Comparison of ENCODE assay signal across 18 cellular contexts in genomic region chr5:61234019-61234418, GRCh38.
DNase-seq lines count a peak whose midpoint lies in the region; ATAC-seq, FAIRE-seq and TF ChIP-seq lines count a peak whose summit lies in the region.
"Had no signal": no experiment of that assay in that cellular context is flagged by ENCODE, and none has a peak within 500 bp of the region (broad histone marks: within the 10 kb centered on the region; RNA-seq: fewer than 3 reads in every experiment).

No MANE protein-coding gene starts in this region.

- H3K9ac ChIP-seq in astrocyte (ENCODE audit: low read length) (no peak overlapping the region), keratinocyte (ENCODE audit: control insufficient read depth, extremely low read depth, insufficient read depth, low read length) (no peak overlapping the region)

- H3K4me2 ChIP-seq in astrocyte (ENCODE audit: low read length) (no peak overlapping the region), keratinocyte (ENCODE audit: control insufficient read depth, extremely low read depth, insufficient read depth, low read depth, low read length) (no peak overlapping the region)

- TF ChIP-seq CTCF in astrocyte (IDR thresholded peaks at IDR 0.05; ENCODE audit: insufficient read depth, low read depth, low read length) (no peak), keratinocyte (optimal IDR thresholded peaks at IDR 0.05 in 1 of 3, IDR thresholded peaks at IDR 0.05 in 1 of 3, conservative IDR thresholded peaks at IDR 0.05 in 1 of 3; ENCODE audit: extremely low read depth in 1 of 3, insufficient read depth in 2 of 3, low read length in 3 of 3) (no peak), pancreas (IDR thresholded peaks at IDR 0.05) (no peak), GM10266 (IDR thresholded peaks at IDR 0.05; ENCODE audit: control insufficient read depth, insufficient read depth, low read depth, missing control alignments) (no peak)

- no peak overlapping the region for H3K27ac Mint-ChIP-seq in astrocyte (ENCODE audit: unreplicated experiment)
- H3K27ac Mint-ChIP-seq in activated CD4-positive, alpha-beta memory T cell treated with anti-CD3 and anti-CD28 coated beads, Interleukin-2, amount 10 ng/mL, durations not matched to agents 7 days and 5 days = no peak overlapping the region
- H3K27ac Mint-ChIP-seq: CD4-positive, alpha-beta T cell; HFFc6 had no signal

- CTCF ChIA-PET in activated CD4-positive, alpha-beta memory T cell treated with anti-CD3 and anti-CD28 coated beads, Interleukin-2, amount 10 ng/mL, durations not matched to agents 7 days and 5 days (lab: Charles Lee) = no interaction called here

- intact Hi-C loops in pancreas (cut with DNase I) = no loop called here

- peaks cover 6% of the 10 kb centered on the region for H3K9me3 Mint-ChIP-seq in astrocyte (ENCODE audit: unreplicated experiment)
- no peaks in the 10 kb centered on the region for H3K9me3 Mint-ChIP-seq in activated CD4-positive, alpha-beta memory T cell treated with anti-CD3 and anti-CD28 coated beads, Interleukin-2, amount 10 ng/mL, durations not matched to agents 7 days and 5 days
- H3K9me3 Mint-ChIP-seq: CD4-positive, alpha-beta T cell; HFFc6 had no signal

- ATAC-seq in pancreas = peak; percentile 88 to 96 (median 90)
- no peak for ATAC-seq in HG03039 (IDR thresholded peaks at IDR 0.05; ENCODE audit: unreplicated experiment)
- ATAC-seq: HCT116 had no signal

- dilution Hi-C loops in keratinocyte (cut with MboI; ENCODE audit: extremely low pct_ligation_motif_present, low sequenced_read_pairs) = no loop called here

- H3K4me1 ChIP-seq in astrocyte (ENCODE audit: insufficient read depth, low read length) (peaks cover 6% of the 10 kb centered on the region), keratinocyte (ENCODE audit: control insufficient read depth, extremely low read depth, insufficient read depth, low read length) (peaks cover 2% of the 10 kb centered on the region), pancreas (peaks cover 8 to 22% (median 12%) of the 10 kb centered on the region in 3 donors)
- H3K4me1 ChIP-seq: Caco-2 had no signal

- H3K27me3 Mint-ChIP-seq in astrocyte (ENCODE audit: low read depth, unreplicated experiment) = no peaks in the 10 kb centered on the region
- no peaks in the 10 kb centered on the region for H3K27me3 Mint-ChIP-seq in activated CD4-positive, alpha-beta memory T cell treated with anti-CD3 and anti-CD28 coated beads, Interleukin-2, amount 10 ng/mL, durations not matched to agents 7 days and 5 days

- no peak overlapping the region for H3K4me3 ChIP-seq in astrocyte (ENCODE audit: insufficient read depth, low read depth, low read length)
- H3K4me3 ChIP-seq in keratinocyte (ENCODE audit: control insufficient read depth in 2 of 3, extremely low read depth in 1 of 3, insufficient read depth in 2 of 3, low read depth in 1 of 3, low read length in 3 of 3) = no peak overlapping the region
- H3K4me3 ChIP-seq in pancreas = no peak overlapping the region

- H3K79me2 ChIP-seq in astrocyte (ENCODE audit: insufficient read depth, low read length) = no peaks in the 10 kb centered on the region
- no peaks in the 10 kb centered on the region for H3K79me2 ChIP-seq in keratinocyte (ENCODE audit: control insufficient read depth, insufficient read depth, low read length)

- no peak for FAIRE-seq in astrocyte (lab: Jason Lieb, UNC)
- peak; percentile 29 for FAIRE-seq in keratinocyte (lab: Jason Lieb, UNC)
- no peak for FAIRE-seq in pancreas (lab: Jason Lieb, UNC)
- FAIRE-seq: D721Med, GM12892, GM18507 had no signal

- peaks cover 13% of the 10 kb centered on the region for H3K4me1 Mint-ChIP-seq in astrocyte (ENCODE audit: low read depth, unreplicated experiment)
- H3K4me1 Mint-ChIP-seq in activated CD4-positive, alpha-beta memory T cell treated with anti-CD3 and anti-CD28 coated beads, Interleukin-2, amount 10 ng/mL, durations not matched to agents 7 days and 5 days = no peaks in the 10 kb centered on the region

- POLR2A ChIA-PET in activated CD4-positive, alpha-beta memory T cell treated with anti-CD3 and anti-CD28 coated beads, Interleukin-2, amount 10 ng/mL, durations not matched to agents 7 days and 5 days (lab: Charles Lee) = no interaction called here

- no peaks in the 10 kb centered on the region for H3K36me3 Mint-ChIP-seq in astrocyte (ENCODE audit: low read depth, unreplicated experiment)
- H3K36me3 Mint-ChIP-seq in activated CD4-positive, alpha-beta memory T cell treated with anti-CD3 and anti-CD28 coated beads, Interleukin-2, amount 10 ng/mL, durations not matched to agents 7 days and 5 days (ENCODE audit: low read depth) = no peaks in the 10 kb centered on the region

- 27 to 33% methylated on average over 4 of the region's 4 CpGs for WGBS in pancreas, 2 donors

- DNase-seq in astrocyte (ENCODE audit: low read depth) (peak; percentile 46), keratinocyte (ENCODE audit: low read depth, low spot score) (no peak), pancreas (peak in 4 of 6 donors; percentile 80 to 87 (median 84)), GM10266 (ENCODE audit: extremely low spot score) (no peak)
- no peak for DNase-seq in activated CD4-positive, alpha-beta memory T cell treated with anti-CD3 and anti-CD28 coated beads, Interleukin-2, amount 10 ng/mL, durations not matched to agents 7 days and 5 days
- DNase-seq: ACHN; AML-193; Caco-2; CD4-positive, alpha-beta T cell; GOT3; H7; HFFc6 had no signal

- H3K9me3 ChIP-seq in astrocyte (ENCODE audit: insufficient read depth, low read depth, low read length) = no peaks in the 10 kb centered on the region
- H3K9me3 ChIP-seq in keratinocyte (ENCODE audit: control insufficient read depth, low read depth, low read length) = no peaks in the 10 kb centered on the region
- H3K9me3 ChIP-seq in pancreas = no peaks in the 10 kb centered on the region

- no peaks in the 10 kb centered on the region for H3K9me1 ChIP-seq in keratinocyte (ENCODE audit: control insufficient read depth, extremely low read depth, insufficient read depth, low read length)

- H2AFZ ChIP-seq in astrocyte (ENCODE audit: low read depth, low read length) (no peak overlapping the region), keratinocyte (ENCODE audit: control insufficient read depth, low read length) (no peak overlapping the region)

- H4K20me1 ChIP-seq in astrocyte (ENCODE audit: insufficient read depth, low read length) (no peaks in the 10 kb centered on the region), keratinocyte (ENCODE audit: control insufficient read depth, extremely low read depth, insufficient read depth, low read length) (no peaks in the 10 kb centered on the region)

- H3K27me3 ChIP-seq in astrocyte (ENCODE audit: insufficient read depth, low read length) (no peaks in the 10 kb centered on the region), keratinocyte (ENCODE audit: control insufficient read depth, extremely low read depth, insufficient read depth, low read length) (no peaks in the 10 kb centered on the region), pancreas (no peaks in the 10 kb centered on the region)

- H3K27ac ChIP-seq in astrocyte (ENCODE audit: low read depth, low read length) = no peak overlapping the region
- no peak overlapping the region for H3K27ac ChIP-seq in keratinocyte (ENCODE audit: control insufficient read depth, insufficient read depth, low read length)
- H3K27ac ChIP-seq in pancreas = peak overlapping the region in 3 of 4 donors; percentile 13 to 64 (median 23)
- H3K27ac ChIP-seq: C4-2B had no signal

- H3K4me3 Mint-ChIP-seq in astrocyte (ENCODE audit: unreplicated experiment) = no peak overlapping the region
- H3K4me3 Mint-ChIP-seq in activated CD4-positive, alpha-beta memory T cell treated with anti-CD3 and anti-CD28 coated beads, Interleukin-2, amount 10 ng/mL, durations not matched to agents 7 days and 5 days = no peak overlapping the region
- H3K4me3 Mint-ChIP-seq: CD4-positive, alpha-beta T cell; HFFc6 had no signal

- H3K36me3 ChIP-seq in astrocyte (ENCODE audit: insufficient read depth, low read length) = no peaks in the 10 kb centered on the region
- H3K36me3 ChIP-seq in keratinocyte (ENCODE audit: control insufficient read depth in 2 of 2, extremely low read depth in 1 of 2, insufficient read depth in 2 of 2, low read length in 2 of 2) = no peaks in the 10 kb centered on the region
- H3K36me3 ChIP-seq in pancreas = no peaks in the 10 kb centered on the region

Comparison
In these comparisons a context has a peak if more than half of its experiments do, and no peak if none do; other contexts are left out.
1. DNase-seq: peak in astrocyte (single experiment) and pancreas (4 of 6); none in keratinocyte (single experiment), GM10266 (single experiment) and activated CD4-positive, alpha-beta memory T cell treated with anti-CD3 and anti-CD28 coated beads, Interleukin-2, amount 10 ng/mL, durations not matched to agents 7 days and 5 days (single experiment).
2. H3K27ac ChIP-seq: peak in pancreas (3 of 4); none in astrocyte (single experiment) and keratinocyte (single experiment).